25 cellular contexts compared by ENCODE assay signal in the genomic region with DNA sequence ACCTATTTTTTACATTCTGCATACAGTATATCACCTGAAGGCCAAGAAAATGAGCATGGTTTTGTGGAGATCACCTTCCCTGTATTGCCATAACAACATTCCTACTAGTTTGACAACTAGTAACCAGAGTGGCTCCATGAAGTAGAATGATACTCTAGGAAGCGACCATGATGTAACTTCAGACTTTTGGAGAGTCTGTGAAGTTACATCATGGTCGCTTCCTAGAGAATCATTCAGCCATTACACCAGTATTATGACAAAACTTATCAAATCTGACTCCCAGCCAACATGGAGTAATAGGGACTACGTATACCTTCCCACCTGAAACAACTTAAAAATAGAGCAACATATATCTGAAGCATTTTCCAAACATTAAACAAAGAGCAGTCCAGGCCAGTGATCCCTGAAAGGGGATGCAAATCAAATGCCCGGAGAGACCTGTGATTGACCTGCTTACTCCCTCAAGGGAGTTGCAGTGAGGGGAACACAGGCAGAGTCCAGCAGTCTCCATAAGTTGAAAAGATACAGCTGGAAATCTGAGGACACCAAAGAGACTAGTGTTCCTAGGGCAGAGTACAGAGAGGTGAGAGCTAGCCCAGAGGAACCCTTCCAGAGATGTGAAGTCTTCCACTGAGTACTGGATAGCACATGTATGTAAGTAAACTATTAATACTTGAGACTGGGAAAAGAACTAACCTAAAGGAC. TPM values are rescaled to one million over a fixed set of nuclear protein-coding genes. Genes with fewer than 3 reads are reported as not detected.
"Had no signal": no experiment of that assay in that cellular context is flagged by ENCODE, and none has a peak within 500 bp of the region (broad histone marks: within the 10 kb centered on the region; RNA-seq: fewer than 3 reads in every experiment).

No MANE protein-coding gene starts in this region.

- H3K9me3 ChIP-seq: gastroesophageal sphincter, left lung, prostate gland, transverse colon had no signal

- ATAC-seq: gastroesophageal sphincter; left lung; naive thymus-derived CD8-positive, alpha-beta T cell had no signal

- H3K27me3 ChIP-seq: gastroesophageal sphincter, left lung, ovary, suprapubic skin, transverse colon had no signal

- H3K4me1 ChIP-seq: gastroesophageal sphincter, left lung, prostate gland, suprapubic skin, transverse colon had no signal

- DNase-seq: activated CD4-positive, alpha-beta T cell treated with anti-CD3 and anti-CD28 coated beads, Interleukin-2, amount 50 U/mL, for 48 hours; activated CD8-positive, alpha-beta memory T cell treated with anti-CD3 and anti-CD28 coated beads, Interleukin-2, amount 50 U/mL, for 48 hours; activated effector memory CD4-positive, alpha-beta T cell treated with anti-CD3 and anti-CD28 coated beads, Interleukin-2, amount 50 U/mL, for 16 hours; activated naive CD4-positive, alpha-beta T cell treated with anti-CD3 and anti-CD28 coated beads, Interleukin-2, amount 50 U/mL, for 16 hours; activated T-cell treated with anti-CD3 and anti-CD28 coated beads, Interleukin-2, amount 50 U/mL, for 48 hours; aorta; endodermal cell; head of caudate nucleus; left lung; mammary epithelial cell; naive thymus-derived CD8-positive, alpha-beta T cell; ovary; stimulated activated CD4-positive, alpha-beta T cell treated with anti-CD3 and anti-CD28 coated beads, Interleukin-1b, Interleukin-23, amount 100 ng/mL, for 48 hours; stimulated activated naive CD8-positive, alpha-beta T cell treated with anti-CD3 and anti-CD28 coated beads, Interleukin-15, amount 100 ng/mL, for 72 hours; T-helper 9 cell; transverse colon had no signal

- H3K27ac ChIP-seq: gastroesophageal sphincter, left lung, ovary, prostate gland, suprapubic skin, transverse colon had no signal

- H3K36me3 ChIP-seq: gastroesophageal sphincter, left lung, ovary, prostate gland, suprapubic skin, transverse colon had no signal

- FAIRE-seq: urothelium cell line had no signal

- H3K4me3 ChIP-seq: coronary artery, gastroesophageal sphincter, left lung, ovary, prostate gland, skin epidermis, suprapubic skin, transverse colon had no signal

RNA-seq across cellular contexts. Expression of a gene that starts 7.8 kb away (rescaled TPM):
- total RNA-seq: activated CD8-positive, alpha-beta memory T cell treated with anti-CD3 and anti-CD28 coated beads for 36 hours; mesothelial cell of epicardium; naive thymus-derived CD8-positive, alpha-beta T cell; T-helper 1 cell treated with Interleukin-12 subunit alpha and Interleukin-12 subunit beta and Interleukin-4 antibody, amounts not matched to agents 30 ng/mL and 1 ng/mL, for 36 hours had no signal
- polyA plus RNA-seq: naive thymus-derived CD8-positive, alpha-beta T cell had no signal

RNA-seq across cellular contexts. Expression of a gene that starts 45.7 kb away (rescaled TPM):
- total RNA-seq: activated CD8-positive, alpha-beta memory T cell treated with anti-CD3 and anti-CD28 coated beads for 36 hours; endodermal cell; naive thymus-derived CD8-positive, alpha-beta T cell; T-helper 1 cell treated with Interleukin-12 subunit alpha and Interleukin-12 subunit beta and Interleukin-4 antibody, amounts not matched to agents 30 ng/mL and 1 ng/mL, for 36 hours had no signal
- polyA plus RNA-seq: mammary epithelial cell; naive thymus-derived CD8-positive, alpha-beta T cell had no signal
